15 cellular contexts compared by ENCODE assay signal in genomic region chr6:73606428-73606827, GRCh38.
"Had no signal": no experiment of that assay in that cellular context is flagged by ENCODE, and none has a peak within 500 bp of the region (broad histone marks: within the 10 kb centered on the region; RNA-seq: fewer than 3 reads in every experiment).

No MANE protein-coding gene starts in this region.

- H3K4me3 Mint-ChIP-seq: memory B cell, nephron had no signal

- DNase-seq: activated T-cell treated with anti-CD3 and anti-CD28 coated beads, Interleukin-2, amount 50 U/mL, for 1 hour; brain microvascular endothelial cell; left ventricle myocardium inferior; sigmoid colon; stimulated activated CD4-positive, alpha-beta T cell treated with anti-CD3 and anti-CD28 coated beads, Interleukin-12 subunit alpha, Interleukin-12 subunit beta, amount 100 ng/mL, for 4 hours; stimulated activated naive CD4-positive, alpha-beta T cell treated with Interleukin-2 at 50 U/mL for 16 hours; upper lobe of right lung had no signal

- H3K27ac ChIP-seq: brain microvascular endothelial cell, esophagus muscularis mucosa, gastroesophageal sphincter, left ventricle myocardium inferior, prostate gland, sigmoid colon, upper lobe of right lung had no signal

- H3K27me3 ChIP-seq: brain microvascular endothelial cell, esophagus muscularis mucosa, gastroesophageal sphincter, sigmoid colon, upper lobe of right lung had no signal

- ATAC-seq: activated naive CD4-positive, alpha-beta T cell treated with anti-CD3 and anti-CD28 coated beads, Interleukin-2, amount 50 U/mL, for 72 hours; gastroesophageal sphincter; upper lobe of right lung had no signal

- H3K4me1 ChIP-seq: prostate gland, upper lobe of right lung had no signal

- H3K9me3 ChIP-seq: esophagus muscularis mucosa, gastroesophageal sphincter, left ventricle myocardium inferior, prostate gland, sigmoid colon, upper lobe of right lung had no signal

- H3K27ac Mint-ChIP-seq: memory B cell, nephron had no signal

- H3K27me3 Mint-ChIP-seq: memory B cell had no signal

- H3K4me1 Mint-ChIP-seq: memory B cell, nephron had no signal

- H3K36me3 Mint-ChIP-seq: activated naive CD4-positive, alpha-beta T cell treated with anti-CD3 and anti-CD28 coated beads, Interleukin-2, amount 50 U/mL, for 72 hours had no signal

- H3K4me3 ChIP-seq: esophagus muscularis mucosa, gastroesophageal sphincter, left ventricle myocardium inferior, prostate gland, sigmoid colon, upper lobe of right lung had no signal

- H3K9me3 Mint-ChIP-seq: activated naive CD4-positive, alpha-beta T cell treated with anti-CD3 and anti-CD28 coated beads, Interleukin-2, amount 50 U/mL, for 72 hours; memory B cell; nephron had no signal

- FAIRE-seq: keratinocyte, TTC549 had no signal
